ENCODE assay signal across 9 cellular contexts in genomic region chr15:33310481-33311311, GRCh38. TPM values are rescaled to one million over a fixed set of nuclear protein-coding genes. Genes with fewer than 3 reads are reported as not detected.
DNase-seq lines count a peak whose midpoint lies in the region; ATAC-seq, FAIRE-seq and TF ChIP-seq lines count a peak whose summit lies in the region.
"Had no signal": no experiment of that assay in that cellular context is flagged by ENCODE, and none has a peak within 500 bp of the region (broad histone marks: within the 10 kb centered on the region; RNA-seq: fewer than 3 reads in every experiment).

TSS of gene RYR3 (plus strand) at chr15:33310967. CDS start at chr15:33311046, 79 bp downstream.

- no peak within 1 kb of the TSS for H2AK5ac ChIP-seq in H1 (ENCODE audit: low read depth, low read length)

- no peak for TF ChIP-seq RAD21 in H1 (IDR thresholded peaks at IDR 0.05 in 1 of 2, conservative IDR thresholded peaks at IDR 0.05 in 1 of 2; ENCODE audit: low read depth in 2 of 2, low read length in 2 of 2)

- peak within 1 kb of the TSS; percentile 34; the same call in 1 of the 2 replicates for H2AFZ ChIP-seq in H1 (ENCODE audit: low read length)

- no peaks in the 10 kb centered on the region for H3K79me2 ChIP-seq in H1 (ENCODE audit: control insufficient read depth in 1 of 2, insufficient read depth in 2 of 2, low read length in 2 of 2)

- peak within 1 kb of the TSS in 1 of 9 donors; percentile 42 for H3K27ac Mint-ChIP-seq in naive thymus-derived CD4-positive, alpha-beta T cell

- CTCF ChIA-PET in H1 (lab: Charles Lee; ENCODE audit: partially characterized antibody) = interaction anchor here (0.6 to 3.2 kb wide), 21 partner anchors 10 to 656 kb away, joined by 3 to 24 read pairs (median 5); no protein-coding TSS in a partner anchor
- CTCF ChIA-PET in naive thymus-derived CD4-positive, alpha-beta T cell (lab: Charles Lee) = no interaction called here

- H3K9me3 ChIP-seq in cardiac muscle cell (ENCODE audit: low read depth) (no peaks in the 10 kb centered on the region), H1 (ENCODE audit: insufficient read depth in 2 of 2, low read depth in 1 of 2, low read length in 1 of 2) (no peaks in the 10 kb centered on the region), aorta (ENCODE audit: control insufficient read depth, low read length) (no peaks in the 10 kb centered on the region), body of pancreas (no peaks in the 10 kb centered on the region)
- H3K9me3 ChIP-seq in naive thymus-derived CD4-positive, alpha-beta T cell (ENCODE audit: control insufficient read depth in 2 of 3, low read length in 3 of 3) = no peaks in the 10 kb centered on the region

- H3K27ac ChIP-seq in cardiac muscle cell (no peak within 1 kb of the TSS), H1 (ENCODE audit: low read depth, low read length) (no peak within 1 kb of the TSS), aorta (ENCODE audit: low read depth in 1 of 2, low read length in 2 of 2) (no peak within 1 kb of the TSS), body of pancreas (no peak within 1 kb of the TSS)
- no peak within 1 kb of the TSS for H3K27ac ChIP-seq in naive thymus-derived CD4-positive, alpha-beta T cell (ENCODE audit: low read depth, low read length)

- H4K91ac ChIP-seq in H1 (replicated peaks; ENCODE audit: insufficient read length, low read length) = peak within 1 kb of the TSS; percentile 84

- H3K36me3 ChIP-seq in cardiac muscle cell (no peaks in the 10 kb centered on the region), H1 (ENCODE audit: control insufficient read depth in 2 of 4, insufficient read depth in 4 of 4, low read length in 3 of 4) (no peaks in the 10 kb centered on the region), aorta (ENCODE audit: control insufficient read depth in 1 of 2, insufficient read depth in 2 of 2, low read length in 1 of 2) (no peaks in the 10 kb centered on the region), body of pancreas (replicated peaks in 1 of 2; ENCODE audit: insufficient read depth in 1 of 2, low read depth in 2 of 2) (no peaks in the 10 kb centered on the region)
- no peaks in the 10 kb centered on the region for H3K36me3 ChIP-seq in naive thymus-derived CD4-positive, alpha-beta T cell (ENCODE audit: control insufficient read depth in 2 of 3, insufficient read depth in 3 of 3, low read length in 3 of 3)

- peak within 1 kb of the TSS; percentile 16; the same call in 1 of the 2 replicates for H4K8ac ChIP-seq in H1 (ENCODE audit: extremely low read depth, insufficient read depth, low read length)

- H3K4me3 ChIP-seq in cardiac muscle cell (peak within 1 kb of the TSS; percentile 45), H1 (ENCODE audit: extremely low read depth in 1 of 4, insufficient read depth in 2 of 4, low read depth in 3 of 4, low read length in 4 of 4) (peak within 1 kb of the TSS; percentile 52 to 72 (median 56)), aorta (ENCODE audit: low read length in 2 of 2) (peak within 1 kb of the TSS; percentile 44 to 63), body of pancreas (no peak within 1 kb of the TSS)
- H3K4me3 ChIP-seq in naive thymus-derived CD4-positive, alpha-beta T cell (ENCODE audit: low read length) = no peak within 1 kb of the TSS

- H3K23me2 ChIP-seq in H1 (ENCODE audit: low read depth, low read length) = peaks cover 16% of the 10 kb centered on the region; the same call in 1 of the 2 replicates

- H3K27me3 ChIP-seq in cardiac muscle cell = peaks cover 57% of the 10 kb centered on the region
- H3K27me3 ChIP-seq in H1 (replicated peaks in 1 of 4; ENCODE audit: control insufficient read depth in 3 of 4, extremely low read depth in 1 of 4, insufficient read depth in 3 of 4, low read length in 3 of 4) = peaks cover 15 to 37% (median 32%) of the 10 kb centered on the region in 4 experiments
- H3K27me3 ChIP-seq in naive thymus-derived CD4-positive, alpha-beta T cell (ENCODE audit: control insufficient read depth in 2 of 2, insufficient read depth in 2 of 2, low read length in 2 of 2) = no peaks in the 10 kb centered on the region
- H3K27me3 ChIP-seq in aorta (ENCODE audit: control insufficient read depth in 1 of 2, insufficient read depth in 2 of 2, low read length in 1 of 2) = no peaks in the 10 kb centered on the region
- peaks cover 0 to 5% of the 10 kb centered on the region in 2 donors for H3K27me3 ChIP-seq in body of pancreas

- H4K20me1 ChIP-seq in H1 (replicated peaks in 1 of 2; ENCODE audit: control insufficient read depth in 1 of 2, insufficient read depth in 2 of 2, low read length in 2 of 2) = no peaks in the 10 kb centered on the region

- H3K23ac ChIP-seq in H1 (ENCODE audit: insufficient read length) = no peak within 1 kb of the TSS

- H3K9ac ChIP-seq in H1 (replicated peaks in 1 of 4; ENCODE audit: extremely low read depth in 1 of 4, low read depth in 3 of 4, low read length in 3 of 4) = no peak within 1 kb of the TSS

- peak within 1 kb of the TSS; percentile 35; the same call in 1 of the 2 replicates for H2BK5ac ChIP-seq in H1 (ENCODE audit: low read depth, low read length)

- H3K4me3 Mint-ChIP-seq in naive thymus-derived CD4-positive, alpha-beta T cell = peak within 1 kb of the TSS in 5 of 10 donors; percentile 5 to 70 (median 54)

- no peak within 1 kb of the TSS for H3K4ac ChIP-seq in H1 (replicated peaks; ENCODE audit: insufficient read length, low read depth, low read length)

- peaks cover 0 to 4% (median 0%) of the 10 kb centered on the region in 5 donors for H3K36me3 Mint-ChIP-seq in naive thymus-derived CD4-positive, alpha-beta T cell

- no peak within 1 kb of the TSS; the same call in 1 of the 2 replicates for H2BK15ac ChIP-seq in H1 (ENCODE audit: low read length)

- H3K4me2 ChIP-seq in H1 (ENCODE audit: insufficient read depth in 1 of 2, low read depth in 2 of 2, low read length in 2 of 2) = peak within 1 kb of the TSS; percentile 87

- H2BK12ac ChIP-seq in H1 (ENCODE audit: low read depth, low read length) = peak within 1 kb of the TSS; percentile 91; the same call in 1 of the 2 replicates

- POLR2A ChIA-PET in H1 (lab: Charles Lee; ENCODE audit: partially characterized antibody) = interaction anchor here (0.6 to 1.5 kb wide), 2 partner anchors 17 to 390 kb away, joined by 3 to 4 read pairs; no protein-coding TSS in a partner anchor
- POLR2A ChIA-PET in naive thymus-derived CD4-positive, alpha-beta T cell (lab: Charles Lee) = no interaction called here

- peaks cover 0 to 18% (median 7%) of the 10 kb centered on the region in 7 donors for H3K4me1 Mint-ChIP-seq in naive thymus-derived CD4-positive, alpha-beta T cell

- no peaks in the 10 kb centered on the region for H3K79me1 ChIP-seq in H1 (ENCODE audit: low read depth, low read length)

- H2BK20ac ChIP-seq in H1 (ENCODE audit: low read length) = no peak within 1 kb of the TSS

- no peak within 1 kb of the TSS for H3K14ac ChIP-seq in H1 (ENCODE audit: insufficient read length)

- TF ChIP-seq CTCF in cardiac muscle cell (IDR thresholded peaks at IDR 0.05; ENCODE audit: low read depth, low read length) (no peak), H1 (IDR thresholded peaks at IDR 0.05; ENCODE audit: control extremely low read depth in 1 of 3, insufficient read depth in 1 of 3, low read depth in 1 of 3, low read length in 3 of 3) (no peak), body of pancreas (IDR thresholded peaks at IDR 0.05) (no peak)

- TF ChIP-seq POLR2A in H1 (IDR thresholded peaks at IDR 0.05; ENCODE audit: control extremely low read depth in 1 of 2, low read depth in 2 of 2, low read length in 2 of 2) (no peak), body of pancreas (IDR thresholded peaks at IDR 0.05) (no peak), GM18505 (IDR thresholded peaks at IDR 0.05; ENCODE audit: borderline replicate concordance, extremely low read depth, insufficient read depth, insufficient read length) (no peak)

- peaks cover 0 to 4% (median 0%) of the 10 kb centered on the region in 11 donors for H3K9me3 Mint-ChIP-seq in naive thymus-derived CD4-positive, alpha-beta T cell

- peak within 1 kb of the TSS; percentile 42 for H3K56ac ChIP-seq in H1 (replicated peaks; ENCODE audit: insufficient read length, low read depth, low read length)

- H3K18ac ChIP-seq in H1 (ENCODE audit: extremely low read depth, low read length) = peak within 1 kb of the TSS; percentile 73; the same call in 1 of the 2 replicates

- intact Hi-C loops in Right ventricle myocardium inferior (cut with DNase I) (no loop called here), aorta (cut with DNase I) (loop anchor here (2.0 to 5.0 kb wide), 3 partner anchors 297 to 392 kb away; no protein-coding TSS in a partner anchor), body of pancreas (cut with DNase I) (no loop called here)
- intact Hi-C loops in naive thymus-derived CD4-positive, alpha-beta T cell (cut with micrococcal nuclease) = no loop called here

- H3K4me1 ChIP-seq in cardiac muscle cell (ENCODE audit: low read depth) (no peaks in the 10 kb centered on the region), H1 (replicated peaks in 1 of 4; ENCODE audit: control insufficient read depth in 3 of 4, insufficient read depth in 4 of 4, low read length in 3 of 4) (peaks cover 0 to 6% (median 4%) of the 10 kb centered on the region in 4 experiments; a peak in 6 of 7 replicates), aorta (ENCODE audit: control insufficient read depth in 1 of 2, insufficient read depth in 2 of 2, low read length in 2 of 2) (no peaks in the 10 kb centered on the region), body of pancreas (peaks cover 10% of the 10 kb centered on the region)
- no peaks in the 10 kb centered on the region for H3K4me1 ChIP-seq in naive thymus-derived CD4-positive, alpha-beta T cell (ENCODE audit: control insufficient read depth in 2 of 2, insufficient read depth in 2 of 2, low read length in 2 of 2)

- peak; percentile 30 to 77 for DNase-seq in cardiac muscle cell (ENCODE audit: low read depth in 1 of 2, low spot score in 1 of 2)
- no peak for DNase-seq in Right ventricle myocardium inferior (ENCODE audit: missing footprints)
- DNase-seq in H1 (ENCODE audit: low read depth in 1 of 2, low spot score in 2 of 2) = peak in 1 of 2 experiments; percentile 79
- DNase-seq in naive thymus-derived CD4-positive, alpha-beta T cell = no peak
- DNase-seq in aorta = peak; percentile 66 to 83
- no peak for DNase-seq in body of pancreas
- no peak for DNase-seq in cortex of kidney (lab: John Stamatoyannopoulos, UW)

- peaks cover 49 to 65% (median 52%) of the 10 kb centered on the region in 5 donors for H3K27me3 Mint-ChIP-seq in naive thymus-derived CD4-positive, alpha-beta T cell

- no peak for TF ChIP-seq EP300 in H1 (IDR thresholded peaks at IDR 0.05; ENCODE audit: borderline replicate concordance in 1 of 2, low read depth in 2 of 2, low read length in 2 of 2)

- no peak within 1 kb of the TSS for H4K5ac ChIP-seq in H1 (ENCODE audit: insufficient read length, low read depth, low read length)

- H2BK120ac ChIP-seq in H1 (replicated peaks; ENCODE audit: low read depth, low read length) = no peak within 1 kb of the TSS

- no peak for FAIRE-seq in H1 (lab: Jason Lieb, UNC)
- FAIRE-seq: endothelial cell of umbilical vein had no signal

- WGBS in H1 (ENCODE audit: extremely low coverage in 1 of 2, insufficient coverage in 1 of 2, insufficient read length in 1 of 2, insufficient replicate concordance in 2 of 2, low coverage in 1 of 2, low lambda C conversion rate in 2 of 2, missing lambda C conversion rate in 1 of 2), 2 experiments = 1% methylated on average over 20 of the region's 84 CpGs; no CpG with 5 or more reads in 1 of the 2 experiments
- WGBS in aorta, 2 donors = 1% methylated on average over 38 to 84 of the region's 84 CpGs
- 0% methylated on average over 17 to 56 of the region's 84 CpGs for WGBS in body of pancreas, 2 donors

- ATAC-seq in Right ventricle myocardium inferior (no peak), aorta (ENCODE audit: low FRiP score) (peak; percentile 87), body of pancreas (no peak), GM18505 (IDR thresholded peaks at IDR 0.05; ENCODE audit: unreplicated experiment) (no peak)
- peak; percentile 16 for ATAC-seq in naive thymus-derived CD4-positive, alpha-beta T cell

RNA-seq across cellular contexts. Expression of gene RYR3, which starts in this region (rescaled TPM):
- total RNA-seq in cardiac muscle cell (0.39 and 0.42 TPM in 2 replicates), Right ventricle myocardium inferior (not detected), aorta (10 to 100 TPM; 15.6 to 23.1 TPM), body of pancreas (under 1 TPM; 0.26 to 0.66 TPM)
- polyA plus RNA-seq in cardiac muscle cell (0.54 and 0.72 TPM in 2 replicates), H1 (2011; rRNA removed) (0.24 and 0.33 TPM in 2 replicates), aorta (10 to 100 TPM in 1 of 2 donors, under 1 TPM in 1; 0.88 to 12.0 TPM)
- 0.46 and 3.4 TPM in 2 replicates for total RNA-seq in H1 (2021; fragmentation: NEBNext Ultra II Directional; extraction: Animal tissue kit (Norgen Biotek cat#: 25700))
- polyA plus RNA-seq in H1 (2011; cell fraction: cytosol; rRNA removed) = 0.36 TPM
- 0.87 TPM for polyA plus RNA-seq in H1 (2011; cell fraction: nucleus; rRNA removed)
- polyA plus RNA-seq in H1 (2012, experiment 1 of 2) = 0.55 to 2.1 TPM (median 0.91 TPM) in 4 replicates
- polyA plus RNA-seq in H1 (2012, experiment 2 of 2) = 0.08 TPM
- 0.53 TPM for polyA plus RNA-seq in H1 (2013, experiment 1 of 2)
- 0.48 TPM for polyA plus RNA-seq in H1 (2013, experiment 2 of 2)
- 0.79 and 1.1 TPM in 2 replicates for polyA minus RNA-seq in H1 (2011; rRNA and poly(A)+ RNA removed)
- polyA minus RNA-seq in H1 (2011; cell fraction: cytosol; rRNA and poly(A)+ RNA removed) = 0.95 TPM
- 1.9 TPM for polyA minus RNA-seq in H1 (2011; cell fraction: nucleus; rRNA and poly(A)+ RNA removed)
- total RNA-seq in naive thymus-derived CD4-positive, alpha-beta T cell = 1 to 10 TPM in 2 of 5 experiments, not detected in 3; 1.7 to 5.3 TPM
- polyA plus RNA-seq in naive thymus-derived CD4-positive, alpha-beta T cell = under 1 TPM; 0.10 to 0.57 TPM
- total RNA-seq: endothelial cell of umbilical vein had no signal
- polyA plus RNA-seq: endothelial cell of umbilical vein had no signal

Comparison
In these comparisons a context has a peak if more than half of its experiments do, and no peak if none do; other contexts are left out.
1. Peak in DNase-seq and H3K4me3 ChIP-seq in cardiac muscle cell; RNA of the gene not detected or under 1 TPM.
2. DNase-seq: peak in aorta (2 of 2); none in Right ventricle myocardium inferior (single experiment), naive thymus-derived CD4-positive, alpha-beta T cell (0 of 9), body of pancreas (0 of 4) and cortex of kidney (single experiment).
3. H3K4me3 ChIP-seq: peak in H1 (4 of 4) and aorta (2 of 2); none in naive thymus-derived CD4-positive, alpha-beta T cell (single experiment) and body of pancreas (0 of 2).
4. ATAC-seq: peak in naive thymus-derived CD4-positive, alpha-beta T cell (single experiment) and aorta (single experiment); none in Right ventricle myocardium inferior (single experiment), body of pancreas (single experiment) and GM18505 (single experiment).
5. intact Hi-C loops: an anchor here in aorta (2.0 to 5.0 kb wide); none called in Right ventricle myocardium inferior, naive thymus-derived CD4-positive, alpha-beta T cell and body of pancreas.